ENCODE assay signal across 21 cellular contexts in the genomic region with DNA sequence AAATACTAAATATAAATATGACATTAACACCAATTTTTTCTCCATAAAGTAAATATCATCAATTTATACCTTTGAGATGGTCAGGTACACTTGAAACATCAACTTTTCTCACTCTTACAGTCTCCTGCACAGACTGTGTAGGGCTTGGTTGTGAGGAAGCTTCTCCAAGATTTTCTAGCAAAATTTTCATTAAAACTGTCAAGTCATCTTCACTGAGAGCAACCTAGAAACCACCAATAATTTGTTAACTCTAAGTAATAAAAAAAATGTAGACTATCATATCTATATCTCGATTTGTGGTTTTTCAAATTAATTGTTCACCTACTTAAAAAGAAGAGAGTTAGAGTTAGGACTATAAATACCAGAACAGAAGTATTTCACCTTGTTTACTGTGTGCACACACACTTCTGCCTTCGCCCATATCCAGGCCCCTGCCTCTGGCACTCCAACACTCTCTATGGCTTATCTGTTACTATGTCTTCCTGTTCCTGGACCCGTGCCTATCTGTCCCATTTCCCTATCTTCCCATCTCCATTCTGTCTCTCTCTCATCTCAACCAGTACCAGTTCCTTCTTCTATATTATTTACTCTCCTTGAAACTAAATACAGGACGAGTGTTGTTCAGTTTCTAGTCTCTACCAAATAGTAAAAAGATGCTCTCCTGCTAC.
"Had no signal": no experiment of that assay in that cellular context is flagged by ENCODE, and none has a peak within 500 bp of the region (broad histone marks: within the 10 kb centered on the region; RNA-seq: fewer than 3 reads in every experiment).

No MANE protein-coding gene starts in this region.

- H3K4me3 ChIP-seq: colonic mucosa, lower lobe of right lung, stomach had no signal

- H3K9me3 Mint-ChIP-seq: central memory CD8-positive, alpha-beta T cell; T-cell had no signal

- H3K27me3 Mint-ChIP-seq: central memory CD8-positive, alpha-beta T cell; T-cell had no signal

- H3K9me3 ChIP-seq: colonic mucosa, lower lobe of right lung, stomach had no signal

- ATAC-seq: foreskin keratinocyte, lower lobe of right lung, T-cell had no signal

- H3K4me3 Mint-ChIP-seq: central memory CD8-positive, alpha-beta T cell; nephron; T-cell had no signal

- H3K36me3 ChIP-seq: colonic mucosa had no signal

- H3K27ac Mint-ChIP-seq: nephron, T-cell had no signal

- H3K4me1 ChIP-seq: colonic mucosa, foreskin keratinocyte, lower lobe of right lung, stomach had no signal

- H3K4me1 Mint-ChIP-seq: nephron, T-cell had no signal

- DNase-seq: activated CD4-positive, alpha-beta T cell treated with anti-CD3 and anti-CD28 coated beads, Interleukin-2, amount 50 U/mL, for 1 hour; activated CD4-positive, CD25-positive, alpha-beta regulatory T cell treated with anti-CD3 and anti-CD28 coated beads, Interleukin-2, amount 50 U/mL, for 72 hours; activated CD8-positive, alpha-beta memory T cell treated with anti-CD3 and anti-CD28 coated beads for 24 hours; activated CD8-positive, alpha-beta memory T cell treated with anti-CD3 and anti-CD28 coated beads, Interleukin-2, amount 50 U/mL, for 48 hours; activated naive CD4-positive, alpha-beta T cell treated with Interleukin-2 at 50 U/mL for 16 hours; aorta; colonic mucosa; foreskin keratinocyte; hippocampal formation; islet precursor cell; lower lobe of right lung; nucleus accumbens; posterior cingulate gyrus; stimulated activated CD4-positive, alpha-beta T cell treated with anti-CD3 and anti-CD28 coated beads, Interleukin-12 subunit alpha, Interleukin-12 subunit beta, amount 100 ng/mL, for 4 hours; stimulated activated CD4-positive, alpha-beta T cell treated with anti-CD3 and anti-CD28 coated beads, Interleukin-1b, Interleukin-23, amount 100 ng/mL, for 48 hours; stomach; T-cell; T-helper 9 cell; trophoblast cell had no signal

- H3K27ac ChIP-seq: colonic mucosa, foreskin keratinocyte, lower lobe of right lung, stomach had no signal

- H3K27me3 ChIP-seq: colonic mucosa, foreskin keratinocyte, stomach had no signal
